13 cellular contexts compared by ENCODE assay signal in genomic region chr15:78316211-78317077, GRCh38. TPM values are rescaled to one million over a fixed set of nuclear protein-coding genes. Genes with fewer than 3 reads are reported as not detected.
DNase-seq lines count a peak whose midpoint lies in the region; ATAC-seq and TF ChIP-seq lines count a peak whose summit lies in the region.
"Had no signal": no experiment of that assay in that cellular context is flagged by ENCODE, and none has a peak within 500 bp of the region (broad histone marks: within the 10 kb centered on the region; RNA-seq: fewer than 3 reads in every experiment).

No MANE protein-coding gene starts in this region.

- no peaks in the 10 kb centered on the region for H3K36me3 ChIP-seq in tibial nerve

- no peak for TF ChIP-seq EP300 in tibial nerve (IDR thresholded peaks at IDR 0.05)

- no peaks in the 10 kb centered on the region for H3K9me3 ChIP-seq in tibial nerve

- TF ChIP-seq CTCF in tibial nerve (IDR thresholded peaks at IDR 0.05) = no peak

- ATAC-seq in left colon = peak; percentile 88
- ATAC-seq in GM19351 (IDR thresholded peaks at IDR 0.05; ENCODE audit: unreplicated experiment) = no peak
- ATAC-seq: naive thymus-derived CD8-positive, alpha-beta T cell had no signal

- no peaks in the 10 kb centered on the region for H3K27me3 ChIP-seq in tibial nerve

- H3K4me3 ChIP-seq in tibial nerve = no peak overlapping the region

- TF ChIP-seq POLR2A in tibial nerve (IDR thresholded peaks at IDR 0.05) = no peak

- intact Hi-C loops in left colon (cut with DNase I, micrococcal nuclease) = no loop called here

- H3K27ac ChIP-seq in substantia nigra (ENCODE audit: low read depth, low read length, poor library complexity, severe bottlenecking) (peak overlapping the region; percentile 85), tibial nerve (peak overlapping the region in 2 of 4 donors; percentile 33 to 38)

- DNase-seq in NCI-H2081 (lab: John Stamatoyannopoulos, UW) (peak; percentile 10 to 32), NCI-H2081 treated with DMSO at 0.1 percent for 48 hours (lab: John Stamatoyannopoulos, UW) (no peak), SK-N-DZ (ENCODE audit: low spot score) (peak; percentile 72), left colon (peak; percentile 73 to 80), substantia nigra (lab: John Stamatoyannopoulos, UW) (peak in 47 of 49 donors; percentile 15 to 84 (median 59)), tibial nerve (ENCODE audit: low spot score in 2 of 2) (no peak), DMS 273 (lab: John Stamatoyannopoulos, UW; ENCODE audit: unreplicated experiment) (no peak)
- DNase-seq: naive thymus-derived CD8-positive, alpha-beta T cell had no signal

- 49 to 52% methylated on average over 19 of the region's 19 CpGs for WGBS in tibial nerve, 2 donors

- peaks cover 0 to 8% (median 0%) of the 10 kb centered on the region in 4 donors for H3K4me1 ChIP-seq in tibial nerve

RNA-seq across cellular contexts. Expression of gene SKIC8, which starts 17.0 kb away (rescaled TPM):
- polyA plus RNA-seq in SK-N-DZ (2014; cell fraction: cytosol; rRNA removed) = 110 and 148 TPM in 2 replicates
- polyA plus RNA-seq in SK-N-DZ (2014; cell fraction: nucleus; rRNA removed) = 102 and 133 TPM in 2 replicates
- 10 to 100 TPM; 33.2 to 35.1 TPM for total RNA-seq in left colon
- total RNA-seq in tibial nerve = 10 to 100 TPM; 50.3 to 75.1 (median 55.5) TPM

RNA-seq across cellular contexts. Expression of gene CRABP1, which starts 23.7 kb away (rescaled TPM):
- polyA plus RNA-seq in SK-N-DZ (2014; cell fraction: cytosol; rRNA removed) = 2.1 and 5.3 TPM in 2 replicates
- 1.2 and 1.8 TPM in 2 replicates for polyA plus RNA-seq in SK-N-DZ (2014; cell fraction: nucleus; rRNA removed)
- 1 to 10 TPM in 1 of 2 donors, under 1 TPM in 1; 0.61 to 1.5 TPM for total RNA-seq in left colon
- total RNA-seq in tibial nerve = 1 to 10 TPM in 2 of 4 donors, not detected in 2; 1.6 to 6.6 TPM
- total RNA-seq: A172; fibroblast of lung; H4; HT-29; naive thymus-derived CD8-positive, alpha-beta T cell had no signal
- polyA plus RNA-seq: fibroblast of lung; naive thymus-derived CD8-positive, alpha-beta T cell had no signal

RNA-seq across cellular contexts. Expression of gene DNAJA4, which starts 52.1 kb away (rescaled TPM):
- 0.09 and 0.29 TPM in 2 replicates for polyA plus RNA-seq in SK-N-DZ (2014; cell fraction: cytosol; rRNA removed)
- 0.52 and 1.0 TPM in 2 replicates for polyA plus RNA-seq in SK-N-DZ (2014; cell fraction: nucleus; rRNA removed)
- 10 to 100 TPM; 36.7 to 39.6 TPM for total RNA-seq in left colon
- total RNA-seq in tibial nerve = 10 to 100 TPM; 14.2 to 16.9 (median 16.4) TPM
- total RNA-seq: A172, H4 had no signal

Comparison
In these comparisons a context has a peak if more than half of its experiments do, and no peak if none do; other contexts are left out.
1. DNase-seq: peak in NCI-H2081 (2 of 2), SK-N-DZ (single experiment), left colon (2 of 2) and substantia nigra (47 of 49); none in NCI-H2081 treated with DMSO at 0.1 percent for 48 hours (single experiment), tibial nerve (0 of 2) and DMS 273 (single experiment).